In the genomic region with DNA sequence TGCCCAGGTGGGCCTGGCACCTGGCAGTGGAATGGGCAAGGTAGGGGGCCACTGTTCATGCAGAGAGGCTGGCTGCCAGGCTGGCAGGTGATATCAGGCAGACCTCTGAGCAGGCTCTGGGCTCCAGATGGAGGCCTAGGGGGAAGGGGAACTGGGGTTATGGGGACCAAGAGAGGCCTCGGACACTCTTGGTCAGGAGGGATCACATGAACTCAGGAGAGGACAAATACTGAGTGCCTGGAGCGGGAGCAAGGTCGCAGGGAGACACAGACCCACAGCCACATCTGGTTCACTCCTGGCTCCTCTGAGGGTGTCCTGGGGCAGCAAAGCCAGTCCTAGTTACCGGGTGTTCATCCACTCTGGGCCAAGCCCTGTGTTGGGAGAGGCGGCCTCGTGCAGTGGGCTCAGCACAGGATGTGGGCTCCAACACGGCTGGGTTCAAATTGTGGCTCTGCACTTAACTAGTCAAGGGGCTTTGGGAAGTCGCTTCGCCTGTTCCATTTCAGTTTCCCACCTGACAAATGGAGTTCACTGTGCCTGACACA, we compare ENCODE assay signal across 16 cellular contexts.
"Had no signal": no experiment of that assay in that cellular context is flagged by ENCODE, and none has a peak within 500 bp of the region (broad histone marks: within the 10 kb centered on the region; RNA-seq: fewer than 3 reads in every experiment).

No MANE protein-coding gene starts in this region.

- DNase-seq: activated B cell treated with CpG ODN at 0.5 μM for 24 hours; activated CD4-positive, alpha-beta T cell treated with anti-CD3 and anti-CD28 coated beads for 4 hours; activated CD8-positive, alpha-beta T cell treated with anti-CD3 and anti-CD28 coated beads for 36 hours; activated effector memory CD4-positive, alpha-beta T cell treated with Interleukin-2 at 50 U/mL for 16 hours; activated naive CD4-positive, alpha-beta T cell treated with anti-CD3 and anti-CD28 coated beads, Interleukin-2, amount 10 ng/mL, durations not matched to agents 7 days and 5 days; activated naive CD8-positive, alpha-beta T cell treated with anti-CD3 and anti-CD28 coated beads, Interleukin-2, amount 50 U/mL, for 24 hours; activated T-cell treated with anti-CD3 and anti-CD28 coated beads, Interleukin-2, amount 50 U/mL, for 4 hours; anterior cingulate cortex; central memory CD4-positive, alpha-beta T cell; erythroblast; kidney; nephron progenitor cell; stimulated activated naive CD8-positive, alpha-beta T cell treated with anti-CD3 and anti-CD28 coated beads, Interleukin-15, amount 100 ng/mL, for 72 hours; T-cell had no signal

- ATAC-seq: activated CD8-positive, alpha-beta T cell treated with anti-CD3 and anti-CD28 coated beads for 36 hours; activated naive CD8-positive, alpha-beta T cell treated with anti-CD3 and anti-CD28 coated beads, Interleukin-2, amount 50 U/mL, for 24 hours; activated T-cell treated with anti-CD3 and anti-CD28 coated beads, Interleukin-2, amount 50 U/mL, for 4 hours; left lobe of liver; stimulated activated naive CD8-positive, alpha-beta T cell treated with anti-CD3 and anti-CD28 coated beads, Interleukin-15, amount 100 ng/mL, for 72 hours; T-cell had no signal

- H3K4me3 ChIP-seq: lung had no signal
